1 cellular context compared by ENCODE assay signal in the genomic region with DNA sequence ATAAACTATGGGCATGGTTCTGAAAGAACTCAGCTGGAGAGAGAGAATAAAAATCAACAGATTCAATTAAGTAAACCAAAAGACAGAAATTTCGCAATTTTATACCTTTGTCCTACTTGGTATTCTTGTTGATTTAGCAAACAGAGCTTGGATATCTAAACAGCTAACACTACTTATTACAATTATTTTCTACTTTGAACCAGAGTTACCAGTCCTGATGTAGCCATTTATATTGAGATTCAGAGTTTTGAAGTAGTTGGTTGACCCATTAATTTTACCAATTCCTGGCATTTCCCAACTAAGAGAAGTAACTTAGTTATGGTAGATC.
A peak's percentile ranks its signal among the peaks of the same experiment; 100 is the strongest.
TF ChIP-seq lines count a peak whose summit lies in the region.

No MANE protein-coding gene starts in this region.

TF ChIP-seq in liver, 16 proteins besides CTCF, POLR2A, EP300 and RAD21 (continued from another document):
- TF ChIP-seq, protein P1, sequence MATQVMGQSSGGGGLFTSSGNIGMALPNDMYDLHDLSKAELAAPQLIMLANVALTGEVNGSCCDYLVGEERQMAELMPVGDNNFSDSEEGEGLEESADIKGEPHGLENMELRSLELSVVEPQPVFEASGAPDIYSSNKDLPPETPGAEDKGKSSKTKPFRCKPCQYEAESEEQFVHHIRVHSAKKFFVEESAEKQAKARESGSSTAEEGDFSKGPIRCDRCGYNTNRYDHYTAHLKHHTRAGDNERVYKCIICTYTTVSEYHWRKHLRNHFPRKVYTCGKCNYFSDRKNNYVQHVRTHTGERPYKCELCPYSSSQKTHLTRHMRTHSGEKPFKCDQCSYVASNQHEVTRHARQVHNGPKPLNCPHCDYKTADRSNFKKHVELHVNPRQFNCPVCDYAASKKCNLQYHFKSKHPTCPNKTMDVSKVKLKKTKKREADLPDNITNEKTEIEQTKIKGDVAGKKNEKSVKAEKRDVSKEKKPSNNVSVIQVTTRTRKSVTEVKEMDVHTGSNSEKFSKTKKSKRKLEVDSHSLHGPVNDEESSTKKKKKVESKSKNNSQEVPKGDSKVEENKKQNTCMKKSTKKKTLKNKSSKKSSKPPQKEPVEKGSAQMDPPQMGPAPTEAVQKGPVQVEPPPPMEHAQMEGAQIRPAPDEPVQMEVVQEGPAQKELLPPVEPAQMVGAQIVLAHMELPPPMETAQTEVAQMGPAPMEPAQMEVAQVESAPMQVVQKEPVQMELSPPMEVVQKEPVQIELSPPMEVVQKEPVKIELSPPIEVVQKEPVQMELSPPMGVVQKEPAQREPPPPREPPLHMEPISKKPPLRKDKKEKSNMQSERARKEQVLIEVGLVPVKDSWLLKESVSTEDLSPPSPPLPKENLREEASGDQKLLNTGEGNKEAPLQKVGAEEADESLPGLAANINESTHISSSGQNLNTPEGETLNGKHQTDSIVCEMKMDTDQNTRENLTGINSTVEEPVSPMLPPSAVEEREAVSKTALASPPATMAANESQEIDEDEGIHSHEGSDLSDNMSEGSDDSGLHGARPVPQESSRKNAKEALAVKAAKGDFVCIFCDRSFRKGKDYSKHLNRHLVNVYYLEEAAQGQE (IDR thresholded peaks at IDR 0.05): peak; percentile 54
- TF ChIP-seq EGR1 (IDR thresholded peaks at IDR 0.05; ENCODE audit: low read depth in 2 of 2): no peak
- TF ChIP-seq TAF1 (conservative IDR thresholded peaks at IDR 0.05): no peak
- TF ChIP-seq SP1 (IDR thresholded peaks at IDR 0.05): peak; percentile 88
- peak; percentile 97 for TF ChIP-seq FOXA2 (IDR thresholded peaks at IDR 0.05)
- peak; percentile 90 for TF ChIP-seq FOXA1 (IDR thresholded peaks at IDR 0.05)
- TF ChIP-seq YY1 (IDR thresholded peaks at IDR 0.05): no peak
- TF ChIP-seq, protein P2, sequence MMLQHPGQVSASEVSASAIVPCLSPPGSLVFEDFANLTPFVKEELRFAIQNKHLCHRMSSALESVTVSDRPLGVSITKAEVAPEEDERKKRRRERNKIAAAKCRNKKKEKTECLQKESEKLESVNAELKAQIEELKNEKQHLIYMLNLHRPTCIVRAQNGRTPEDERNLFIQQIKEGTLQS (IDR thresholded peaks at IDR 0.05): peak; percentile 17
- peak; percentile 11 for TF ChIP-seq NR2F2 (IDR thresholded peaks at IDR 0.05)
- peak; percentile 51 to 69 for TF ChIP-seq HNF4A (conservative IDR thresholded peaks at IDR 0.05)
- no peak for TF ChIP-seq HNF4G (IDR thresholded peaks at IDR 0.05)
- no peak for TF ChIP-seq GABPA (IDR thresholded peaks at IDR 0.05 in 1 of 2, conservative IDR thresholded peaks at IDR 0.05 in 1 of 2)
